15 cellular contexts compared by ENCODE assay signal in the genomic region with DNA sequence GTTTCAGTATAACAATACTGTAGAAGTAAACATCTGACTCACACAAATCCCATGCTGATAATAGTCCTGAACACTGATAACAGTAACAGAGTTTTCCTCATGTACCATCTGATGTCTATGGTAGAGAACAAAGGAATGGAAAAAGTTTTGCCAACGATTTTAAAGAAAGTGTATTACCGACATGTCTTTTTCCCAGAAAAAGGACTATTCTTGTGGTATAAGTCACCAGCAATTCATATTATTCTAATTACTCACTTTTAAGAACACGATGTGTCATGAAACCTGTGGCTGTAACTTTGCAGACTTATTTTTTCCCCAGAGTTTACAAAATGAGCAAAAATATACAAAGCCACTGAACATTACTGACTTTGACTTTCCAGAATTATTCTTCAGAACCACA. TPM values are rescaled to one million over a fixed set of nuclear protein-coding genes. Genes with fewer than 3 reads are reported as not detected.
DNase-seq lines count a peak whose midpoint lies in the region; ATAC-seq, FAIRE-seq and TF ChIP-seq lines count a peak whose summit lies in the region.
"Had no signal": no experiment of that assay in that cellular context is flagged by ENCODE, and none has a peak within 500 bp of the region (broad histone marks: within the 10 kb centered on the region; RNA-seq: fewer than 3 reads in every experiment).

No MANE protein-coding gene starts in this region.

- peak; percentile 89 for DNase-seq in LHCN-M2 (ENCODE audit: low read depth)
- DNase-seq in endothelial cell of umbilical vein (ENCODE audit: low read depth, low spot score): peak; percentile 20
- DNase-seq in type B pancreatic cell (ENCODE audit: extremely low spot score, unreplicated experiment): no peak
- no peak for DNase-seq in natural killer cell treated with Interleukin-12 subunit alpha and Interleukin-12 subunit beta and Interleukin-15 and Interleukin-18, amount 100 ng/mL, for 72 hours (ENCODE audit: low spot score)
- DNase-seq in WERI-Rb-1: no peak
- DNase-seq in DMS53 (lab: John Stamatoyannopoulos, UW): no peak
- DNase-seq: activated effector memory CD4-positive, alpha-beta T cell treated with anti-CD3 and anti-CD28 coated beads, Interleukin-2, amount 50 U/mL, for 16 hours; H7; naive thymus-derived CD4-positive, alpha-beta T cell; NCI-H1105; NK-92 treated with Interleukin-12 subunit alpha and Interleukin-12 subunit beta, amount 100 ng/mL, for 24 hours; SJCRH30; stimulated activated CD8-positive, alpha-beta memory T cell treated with anti-CD3 and anti-CD28 coated beads, Interleukin-4, amount 100 ng/mL, for 48 hours had no signal

- H3K4me3 ChIP-seq in ACC112 (ENCODE audit: low read depth, low read length): peak overlapping the region; percentile 60
- H3K4me3 ChIP-seq in endothelial cell of umbilical vein (replicated peaks in 1 of 3; ENCODE audit: insufficient read depth in 1 of 3, low read depth in 1 of 3, low read length in 3 of 3): no peak overlapping the region
- H3K4me3 ChIP-seq in mesodermal cell (ENCODE audit: extremely low read depth, insufficient read depth, low read length, poor library complexity, severe bottlenecking): no peak overlapping the region
- H3K4me3 ChIP-seq in WERI-Rb-1 (ENCODE audit: low read depth, low read length): no peak overlapping the region
- H3K4me3 ChIP-seq: SJCRH30 had no signal

- no TSS peak for BruUV-seq in endothelial cell of umbilical vein (replicated peaks; lab: Mats Ljungman, UMichigan)

- H3K36me3 Mint-ChIP-seq in type B pancreatic cell: no peaks in the 10 kb centered on the region
- H3K36me3 Mint-ChIP-seq in natural killer cell treated with Interleukin-12 subunit alpha and Interleukin-12 subunit beta and Interleukin-15 and Interleukin-18, amount 100 ng/mL, for 72 hours: no peaks in the 10 kb centered on the region
- H3K36me3 Mint-ChIP-seq: naive thymus-derived CD4-positive, alpha-beta T cell had no signal

- H3K27me3 ChIP-seq in ACC112 (ENCODE audit: insufficient read depth, low read length) (no peaks in the 10 kb centered on the region), endothelial cell of umbilical vein (ENCODE audit: control insufficient read depth in 2 of 2, insufficient read depth in 2 of 2, low read length in 2 of 2) (no peaks in the 10 kb centered on the region), WERI-Rb-1 (ENCODE audit: insufficient read depth, low read depth, severe bottlenecking) (no peaks in the 10 kb centered on the region)
- H3K27me3 ChIP-seq: SJCRH30 had no signal

- intact Hi-C loops in endothelial cell of umbilical vein (cut with micrococcal nuclease): no loop called here

- POLR2A ChIA-PET in endothelial cell of umbilical vein (lab: Charles Lee): no interaction called here

- FAIRE-seq in endothelial cell of umbilical vein (lab: Jason Lieb, UNC): no peak

- peak overlapping the region; percentile 71 for H2AFZ ChIP-seq in ACC112 (ENCODE audit: low read length, unreplicated experiment)
- peak overlapping the region; percentile 68 for H2AFZ ChIP-seq in endothelial cell of umbilical vein (ENCODE audit: low read depth, low read length)

- dilution Hi-C loops in endothelial cell of umbilical vein (cut with MboI; ENCODE audit: extremely low pct_ligation_motif_present, low sequenced_read_pairs): no loop called here

- no peaks in the 10 kb centered on the region for H3K9me1 ChIP-seq in endothelial cell of umbilical vein (replicated peaks; ENCODE audit: control insufficient read depth, extremely low read depth, insufficient read depth, low read length)

- H3K27ac Mint-ChIP-seq in type B pancreatic cell: no peak overlapping the region
- no peak overlapping the region for H3K27ac Mint-ChIP-seq in natural killer cell treated with Interleukin-12 subunit alpha and Interleukin-12 subunit beta and Interleukin-15 and Interleukin-18, amount 100 ng/mL, for 72 hours
- H3K27ac Mint-ChIP-seq: naive thymus-derived CD4-positive, alpha-beta T cell had no signal

- no peaks in the 10 kb centered on the region for H3K79me2 ChIP-seq in ACC112 (ENCODE audit: control insufficient read depth, insufficient read depth, low read length, unreplicated experiment)
- H3K79me2 ChIP-seq in endothelial cell of umbilical vein (ENCODE audit: control insufficient read depth, insufficient read depth, low read length): no peaks in the 10 kb centered on the region

- TF ChIP-seq CTCF in endothelial cell of umbilical vein (IDR thresholded peaks at IDR 0.05; ENCODE audit: extremely low read depth in 1 of 2, insufficient read depth in 1 of 2, low read depth in 1 of 2, low read length in 2 of 2) (no peak), type B pancreatic cell (conservative IDR thresholded peaks at IDR 0.05) (no peak), WERI-Rb-1 (IDR thresholded peaks at IDR 0.05; ENCODE audit: low read depth, low read length) (no peak)

- CTCF ChIA-PET in endothelial cell of umbilical vein (lab: Charles Lee): no interaction called here

- H4K20me1 ChIP-seq in endothelial cell of umbilical vein (replicated peaks; ENCODE audit: control insufficient read depth, extremely low read depth, insufficient read depth, low read length): no peaks in the 10 kb centered on the region

- H3K4me2 ChIP-seq in endothelial cell of umbilical vein (ENCODE audit: insufficient read depth, low read length): no peak overlapping the region

- no peak for TF ChIP-seq POLR2A in endothelial cell of umbilical vein (IDR thresholded peaks at IDR 0.05; ENCODE audit: low read depth, low read length)

- no peaks in the 10 kb centered on the region for H3K4me1 Mint-ChIP-seq in type B pancreatic cell (ENCODE audit: unreplicated experiment)
- H3K4me1 Mint-ChIP-seq in natural killer cell treated with Interleukin-12 subunit alpha and Interleukin-12 subunit beta and Interleukin-15 and Interleukin-18, amount 100 ng/mL, for 72 hours (ENCODE audit: low read depth in 2 of 2): no peaks in the 10 kb centered on the region
- H3K4me1 Mint-ChIP-seq: naive thymus-derived CD4-positive, alpha-beta T cell had no signal

- H3K4me3 Mint-ChIP-seq in type B pancreatic cell: no peak overlapping the region
- no peak overlapping the region for H3K4me3 Mint-ChIP-seq in natural killer cell treated with Interleukin-12 subunit alpha and Interleukin-12 subunit beta and Interleukin-15 and Interleukin-18, amount 100 ng/mL, for 72 hours
- H3K4me3 Mint-ChIP-seq: naive thymus-derived CD4-positive, alpha-beta T cell had no signal

- 60 to 90% methylated on average over 1 to 2 of the region's 3 CpGs for WGBS in mesodermal cell (ENCODE audit: insufficient coverage in 2 of 2), 2 experiments

- no peaks in the 10 kb centered on the region for H3K9me3 Mint-ChIP-seq in type B pancreatic cell
- no peaks in the 10 kb centered on the region for H3K9me3 Mint-ChIP-seq in natural killer cell treated with Interleukin-12 subunit alpha and Interleukin-12 subunit beta and Interleukin-15 and Interleukin-18, amount 100 ng/mL, for 72 hours
- H3K9me3 Mint-ChIP-seq: naive thymus-derived CD4-positive, alpha-beta T cell had no signal

- no peaks in the 10 kb centered on the region for H3K27me3 Mint-ChIP-seq in type B pancreatic cell
- no peaks in the 10 kb centered on the region for H3K27me3 Mint-ChIP-seq in natural killer cell treated with Interleukin-12 subunit alpha and Interleukin-12 subunit beta and Interleukin-15 and Interleukin-18, amount 100 ng/mL, for 72 hours

- H3K9me3 ChIP-seq in endothelial cell of umbilical vein (replicated peaks; ENCODE audit: control insufficient read depth, insufficient read depth, low read length) (no peaks in the 10 kb centered on the region), mesodermal cell (ENCODE audit: control insufficient read depth, low read length) (no peaks in the 10 kb centered on the region), WERI-Rb-1 (ENCODE audit: severe bottlenecking) (no peaks in the 10 kb centered on the region)
- H3K9me3 ChIP-seq: SJCRH30 had no signal

- no peak for ATAC-seq in natural killer cell treated with Interleukin-12 subunit alpha and Interleukin-12 subunit beta and Interleukin-15 and Interleukin-18, amount 100 ng/mL, for 72 hours
- ATAC-seq: naive thymus-derived CD4-positive, alpha-beta T cell had no signal

- no peak overlapping the region for H3K9ac ChIP-seq in endothelial cell of umbilical vein (replicated peaks; ENCODE audit: extremely low read depth, insufficient read depth, low read length)

- H3K27ac ChIP-seq in ACC112 (ENCODE audit: low read depth, low read length) (peak overlapping the region; percentile 95), endothelial cell of umbilical vein (ENCODE audit: insufficient read depth, low read depth, low read length) (no peak overlapping the region), mesodermal cell (ENCODE audit: low read depth, low read length, severe bottlenecking) (peak overlapping the region; percentile 69), WERI-Rb-1 (no peak overlapping the region)
- H3K27ac ChIP-seq: SJCRH30 had no signal

- H3K36me3 ChIP-seq in ACC112 (ENCODE audit: insufficient read depth, low read length) (no peaks in the 10 kb centered on the region), endothelial cell of umbilical vein (ENCODE audit: control insufficient read depth in 2 of 2, extremely low read depth in 1 of 2, insufficient read depth in 2 of 2, low read length in 2 of 2) (no peaks in the 10 kb centered on the region), mesodermal cell (ENCODE audit: control insufficient read depth, insufficient read depth, low read length) (no peaks in the 10 kb centered on the region), WERI-Rb-1 (no peaks in the 10 kb centered on the region)
- H3K36me3 ChIP-seq: SJCRH30 had no signal

- H3K4me1 ChIP-seq in ACC112 (ENCODE audit: control insufficient read depth, insufficient read depth, low read length, unreplicated experiment): peaks cover 44% of the 10 kb centered on the region
- H3K4me1 ChIP-seq in endothelial cell of umbilical vein (ENCODE audit: control insufficient read depth, extremely low read depth, insufficient read depth, low read length): no peaks in the 10 kb centered on the region
- no peaks in the 10 kb centered on the region for H3K4me1 ChIP-seq in mesodermal cell (ENCODE audit: control insufficient read depth, insufficient read depth, low read length, poor library complexity, severe bottlenecking)
- H3K4me1 ChIP-seq: SJCRH30 had no signal

RNA-seq across cellular contexts. Expression of gene DCN, which starts 40.1 kb away (rescaled TPM):
- 447 and 478 TPM in 2 replicates for total RNA-seq in LHCN-M2 (2014; rRNA removed)
- polyA plus RNA-seq in LHCN-M2 (2012): 45.9 TPM
- total RNA-seq in endothelial cell of umbilical vein: 0.42 TPM in 1 of 2 replicates, not detected in the other
- 0.38 and 0.43 TPM in 2 replicates for polyA plus RNA-seq in endothelial cell of umbilical vein
- polyA plus RNA-seq in endothelial cell of umbilical vein (2011; cell fraction: cytosol; rRNA removed): 0.14 and 0.34 TPM in 2 replicates
- 0.09 and 0.11 TPM in 2 replicates for polyA plus RNA-seq in endothelial cell of umbilical vein (2011; cell fraction: nucleus; rRNA removed)
- polyA plus RNA-seq in endothelial cell of umbilical vein (2012): not detected in 2 replicates
- 1.2 TPM in 1 of 2 replicates, not detected in the other for polyA minus RNA-seq in endothelial cell of umbilical vein
- not detected for polyA minus RNA-seq in endothelial cell of umbilical vein (2011; cell fraction: cytosol; rRNA and poly(A)+ RNA removed)
- polyA minus RNA-seq in endothelial cell of umbilical vein (2011; cell fraction: nucleus; rRNA and poly(A)+ RNA removed): 0.53 TPM in 1 of 2 replicates, not detected in the other
- 15.0 TPM for polyA plus RNA-seq in mesodermal cell (2013, experiment 1 of 2)
- polyA plus RNA-seq in mesodermal cell (2013, experiment 2 of 2): 28.9 TPM
- total RNA-seq in type B pancreatic cell (ENCODE audit: low replicate concordance): 75.1 and 167 TPM in 2 replicates
- total RNA-seq in natural killer cell treated with Interleukin-12 subunit alpha and Interleukin-12 subunit beta and Interleukin-15 and Interleukin-18, amount 100 ng/mL, for 72 hours: not detected
- total RNA-seq: H7 had no signal
- polyA plus RNA-seq: naive thymus-derived CD4-positive, alpha-beta T cell had no signal

Comparison
In these comparisons a context has a peak if more than half of its experiments do, and no peak if none do; other contexts are left out.
1. H3K27ac ChIP-seq: peak in ACC112 (single experiment) and mesodermal cell (single experiment); none in endothelial cell of umbilical vein (single experiment) and WERI-Rb-1 (single experiment).
2. DNase-seq: peak in LHCN-M2 (single experiment) and endothelial cell of umbilical vein (single experiment); none in type B pancreatic cell (single experiment), natural killer cell treated with Interleukin-12 subunit alpha and Interleukin-12 subunit beta and Interleukin-15 and Interleukin-18, amount 100 ng/mL, for 72 hours (single experiment), WERI-Rb-1 (single experiment) and DMS53 (single experiment).
3. RNA of gene DCN, which starts 40.1 kb away (total RNA-seq): 447 to 478 TPM in LHCN-M2 and 75.1 to 167 TPM in type B pancreatic cell; 0.42 TPM in endothelial cell of umbilical vein and not detected in natural killer cell treated with Interleukin-12 subunit alpha and Interleukin-12 subunit beta and Interleukin-15 and Interleukin-18, amount 100 ng/mL, for 72 hours; every median in the first group is over 10 times any median in the second.